Comparison of ENCODE assay signal across 12 cellular contexts in the genomic region with DNA sequence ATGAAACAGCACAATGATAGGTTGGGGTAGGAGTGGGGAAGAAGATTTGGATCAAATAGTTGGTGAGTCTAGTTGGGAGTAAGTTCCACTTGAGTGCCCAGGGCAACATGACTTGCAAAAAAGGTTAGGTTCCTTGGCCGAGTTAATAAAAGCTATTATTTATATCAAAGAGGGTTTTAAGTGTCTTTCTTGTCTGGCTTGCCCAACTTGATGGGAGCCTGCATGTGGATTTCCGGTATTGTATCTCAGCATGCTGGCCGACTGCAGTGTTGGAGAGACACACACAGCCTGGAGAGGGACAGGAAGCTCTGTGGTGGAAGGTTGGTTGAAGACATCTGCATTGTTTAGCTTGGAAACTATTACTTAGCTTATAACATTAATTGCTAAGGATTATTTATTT.
DNase-seq lines count a peak whose midpoint lies in the region; ATAC-seq and FAIRE-seq lines count a peak whose summit lies in the region.
"Had no signal": no experiment of that assay in that cellular context is flagged by ENCODE, and none has a peak within 500 bp of the region (broad histone marks: within the 10 kb centered on the region; RNA-seq: fewer than 3 reads in every experiment).

No MANE protein-coding gene starts in this region.

- H3K36me3 Mint-ChIP-seq in T-helper 1 cell treated with Interleukin-12 subunit alpha and Interleukin-12 subunit beta and Interleukin-4 antibody, amounts not matched to agents 30 μg/mL and 1 μg/mL, for 36 hours (ENCODE audit: low read depth): no peaks in the 10 kb centered on the region
- H3K36me3 Mint-ChIP-seq in natural killer cell treated with Interleukin-12 subunit alpha and Interleukin-12 subunit beta and Interleukin-15 and Interleukin-18, amount 100 ng/mL, for 72 hours: no peaks in the 10 kb centered on the region
- H3K36me3 Mint-ChIP-seq: memory B cell had no signal

- H3K9me3 Mint-ChIP-seq in T-helper 1 cell treated with Interleukin-12 subunit alpha and Interleukin-12 subunit beta and Interleukin-4 antibody, amounts not matched to agents 30 μg/mL and 1 μg/mL, for 36 hours: no peaks in the 10 kb centered on the region
- no peaks in the 10 kb centered on the region for H3K9me3 Mint-ChIP-seq in natural killer cell treated with Interleukin-12 subunit alpha and Interleukin-12 subunit beta and Interleukin-15 and Interleukin-18, amount 100 ng/mL, for 72 hours
- H3K9me3 Mint-ChIP-seq: activated B cell treated with CpG ODN at 0.5 μM for 24 hours, IgD-negative memory B cell, memory B cell had no signal

- peak; percentile 80 for ATAC-seq in HG03103 (IDR thresholded peaks at IDR 0.05; ENCODE audit: low read depth, unreplicated experiment)
- ATAC-seq in natural killer cell treated with Interleukin-12 subunit alpha and Interleukin-12 subunit beta and Interleukin-15 and Interleukin-18, amount 100 ng/mL, for 72 hours: peak; percentile 78 to 83

- H3K27me3 Mint-ChIP-seq in T-helper 1 cell treated with Interleukin-12 subunit alpha and Interleukin-12 subunit beta and Interleukin-4 antibody, amounts not matched to agents 30 μg/mL and 1 μg/mL, for 36 hours (ENCODE audit: low read depth): no peaks in the 10 kb centered on the region
- no peaks in the 10 kb centered on the region for H3K27me3 Mint-ChIP-seq in natural killer cell treated with Interleukin-12 subunit alpha and Interleukin-12 subunit beta and Interleukin-15 and Interleukin-18, amount 100 ng/mL, for 72 hours
- H3K27me3 Mint-ChIP-seq: activated B cell treated with CpG ODN at 0.5 μM for 24 hours, IgD-negative memory B cell, memory B cell had no signal

- no peak overlapping the region for H3K4me3 Mint-ChIP-seq in T-helper 1 cell treated with Interleukin-12 subunit alpha and Interleukin-12 subunit beta and Interleukin-4 antibody, amounts not matched to agents 30 μg/mL and 1 μg/mL, for 36 hours
- peak overlapping the region; percentile 78 for H3K4me3 Mint-ChIP-seq in natural killer cell treated with Interleukin-12 subunit alpha and Interleukin-12 subunit beta and Interleukin-15 and Interleukin-18, amount 100 ng/mL, for 72 hours

- peaks cover 24% of the 10 kb centered on the region for H3K4me1 Mint-ChIP-seq in T-helper 1 cell treated with Interleukin-12 subunit alpha and Interleukin-12 subunit beta and Interleukin-4 antibody, amounts not matched to agents 30 μg/mL and 1 μg/mL, for 36 hours (ENCODE audit: low read depth)
- H3K4me1 Mint-ChIP-seq in natural killer cell treated with Interleukin-12 subunit alpha and Interleukin-12 subunit beta and Interleukin-15 and Interleukin-18, amount 100 ng/mL, for 72 hours (ENCODE audit: low read depth in 2 of 2): peaks cover 46 to 52% of the 10 kb centered on the region in 2 donors

- FAIRE-seq in GM19239 (lab: Jason Lieb, UNC): peak; percentile 48

- DNase-seq in GM19239 (ENCODE audit: insufficient read length, low spot score): no peak
- DNase-seq in natural killer cell treated with Interleukin-12 subunit alpha and Interleukin-12 subunit beta and Interleukin-15 and Interleukin-18, amount 100 ng/mL, for 72 hours (ENCODE audit: low spot score): peak; percentile 63
- DNase-seq in NCI-H2196 treated with DMSO at 0.1 percent for 48 hours (lab: John Stamatoyannopoulos, UW; ENCODE audit: unreplicated experiment): no peak
- DNase-seq in superior temporal gyrus (ENCODE audit: extremely low spot score): no peak
- no peak for DNase-seq in H4 (ENCODE audit: low spot score)
- DNase-seq: activated B cell treated with CpG ODN at 0.5 μM for 24 hours; stimulated activated CD4-positive, alpha-beta T cell treated with anti-CD3 and anti-CD28 coated beads, Interleukin-12 subunit alpha, Interleukin-12 subunit beta, amount 100 ng/mL, for 4 hours; substantia nigra had no signal

- peak overlapping the region; percentile 41 for H3K27ac Mint-ChIP-seq in T-helper 1 cell treated with Interleukin-12 subunit alpha and Interleukin-12 subunit beta and Interleukin-4 antibody, amounts not matched to agents 30 μg/mL and 1 μg/mL, for 36 hours
- H3K27ac Mint-ChIP-seq in natural killer cell treated with Interleukin-12 subunit alpha and Interleukin-12 subunit beta and Interleukin-15 and Interleukin-18, amount 100 ng/mL, for 72 hours: peak overlapping the region; percentile 46 to 88
- H3K27ac Mint-ChIP-seq: activated B cell treated with CpG ODN at 0.5 μM for 24 hours had no signal
